ENCODE assay signal across 8 cellular contexts in genomic region chr5:151214614-151215545, GRCh38. TPM values are rescaled to one million over a fixed set of nuclear protein-coding genes. Genes with fewer than 3 reads are reported as not detected.
A peak's percentile ranks its signal among the peaks of the same experiment; 100 is the strongest.
DNase-seq lines count a peak whose midpoint lies in the region; ATAC-seq and TF ChIP-seq lines count a peak whose summit lies in the region.

No MANE protein-coding gene starts in this region.

- H3K36me3 Mint-ChIP-seq in activated CD8-positive, alpha-beta memory T cell treated with anti-CD3 and anti-CD28 coated beads, Interleukin-2, amount 10 ng/mL, durations not matched to agents 7 days and 5 days: peaks cover 48% of the 10 kb centered on the region

- no peak for TF ChIP-seq POLR2A in right lobe of liver (IDR thresholded peaks at IDR 0.05)

- WGBS in right lobe of liver (ENCODE audit: insufficient coverage, low coverage, low lambda C conversion rate, missing lambda C conversion rate): 40% methylated on average over 6 of the region's 10 CpGs

- H3K4me1 Mint-ChIP-seq in activated CD8-positive, alpha-beta memory T cell treated with anti-CD3 and anti-CD28 coated beads, Interleukin-2, amount 10 ng/mL, durations not matched to agents 7 days and 5 days: peaks cover 76% of the 10 kb centered on the region

- intact Hi-C loops in right lobe of liver (cut with DNase I): no loop called here

- peak overlapping the region; percentile 44 to 75 (median 57) for H3K27ac ChIP-seq in right lobe of liver
- H3K27ac ChIP-seq in RWPE1: no peak overlapping the region

- no peaks in the 10 kb centered on the region for H3K27me3 Mint-ChIP-seq in activated CD8-positive, alpha-beta memory T cell treated with anti-CD3 and anti-CD28 coated beads, Interleukin-2, amount 10 ng/mL, durations not matched to agents 7 days and 5 days

- H3K9me3 ChIP-seq in right lobe of liver: no peaks in the 10 kb centered on the region

- H3K36me3 ChIP-seq in right lobe of liver: no peaks in the 10 kb centered on the region

- H3K4me1 ChIP-seq in right lobe of liver: peaks cover 0 to 22% (median 0%) of the 10 kb centered on the region in 4 donors

- POLR2A ChIA-PET in RWPE1 (lab: Yijun Ruan, JAX; ENCODE audit: low non-redundant PET): interaction anchor here (0.5 to 0.6 kb wide), 2 partner anchors 169 to 729 kb away, joined by 3 read pairs; no protein-coding TSS in a partner anchor

- peak overlapping the region; percentile 98 for H3K27ac Mint-ChIP-seq in activated CD8-positive, alpha-beta memory T cell treated with anti-CD3 and anti-CD28 coated beads, Interleukin-2, amount 10 ng/mL, durations not matched to agents 7 days and 5 days

- TF ChIP-seq CTCF in right lobe of liver (IDR thresholded peaks at IDR 0.05) (no peak), RWPE1 (conservative IDR thresholded peaks at IDR 0.05; ENCODE audit: low read depth) (no peak)

- CTCF ChIA-PET in activated CD8-positive, alpha-beta memory T cell treated with anti-CD3 and anti-CD28 coated beads, Interleukin-2, amount 10 ng/mL, durations not matched to agents 7 days and 5 days (lab: Charles Lee): interaction anchor here (0.8 to 5.4 kb wide), 15 partner anchors 9 to 99 kb away, joined by 3 to 29 read pairs (median 6); partner anchors contain the start of genes ANXA6, CCDC69 and GM2A
- CTCF ChIA-PET in RWPE1 (lab: Yijun Ruan, JAX): interaction anchor here (0.6 to 1.5 kb wide), 4 partner anchors 10 to 309 kb away, joined by 3 to 4 read pairs (median 3); no protein-coding TSS in a partner anchor

- no peaks in the 10 kb centered on the region for H3K9me3 Mint-ChIP-seq in activated CD8-positive, alpha-beta memory T cell treated with anti-CD3 and anti-CD28 coated beads, Interleukin-2, amount 10 ng/mL, durations not matched to agents 7 days and 5 days (ENCODE audit: low read depth)

- ATAC-seq in HG03342 (IDR thresholded peaks at IDR 0.05; ENCODE audit: unreplicated experiment): peak; percentile 57
- peak; percentile 47 for ATAC-seq in activated CD8-positive, alpha-beta memory T cell treated with anti-CD3 and anti-CD28 coated beads, Interleukin-2, amount 10 ng/mL, durations not matched to agents 7 days and 5 days
- ATAC-seq in right lobe of liver: peak; percentile 32 to 69 (median 53)

- H3K4me3 ChIP-seq in right lobe of liver: no peak overlapping the region

- DNase-seq in CD1c-positive myeloid dendritic cell (ENCODE audit: extremely low spot score) (peak; percentile 91), GM19240 (ENCODE audit: insufficient read length, low spot score) (peak; percentile 69), right lobe of liver (peak in 1 of 3 donors; percentile 52), RWPE1 (ENCODE audit: low spot score) (no peak), HT-29 (ENCODE audit: low spot score) (no peak), AG20443 (ENCODE audit: low spot score) (no peak)
- DNase-seq in activated CD8-positive, alpha-beta memory T cell treated with anti-CD3 and anti-CD28 coated beads, Interleukin-2, amount 10 ng/mL, durations not matched to agents 7 days and 5 days: peak; percentile 92

- H3K27me3 ChIP-seq in right lobe of liver: no peaks in the 10 kb centered on the region

- peak overlapping the region; percentile 86 for H3K4me3 Mint-ChIP-seq in activated CD8-positive, alpha-beta memory T cell treated with anti-CD3 and anti-CD28 coated beads, Interleukin-2, amount 10 ng/mL, durations not matched to agents 7 days and 5 days

RNA-seq across cellular contexts. Expression of gene CCDC69, which starts 9.0 kb away (rescaled TPM):
- 10 to 100 TPM; 73.1 to 89.1 TPM for total RNA-seq in activated CD8-positive, alpha-beta memory T cell treated with anti-CD3 and anti-CD28 coated beads, Interleukin-2, amount 10 ng/mL, durations not matched to agents 7 days and 5 days
- 10 to 100 TPM; 11.8 to 30.9 (median 22.9) TPM for total RNA-seq in right lobe of liver
- 0.33 and 0.50 TPM in 2 replicates for total RNA-seq in HT-29 (2014; rRNA removed; shearing (Covaris generic))

RNA-seq across cellular contexts. Expression of gene GM2A, which starts 38.1 kb away (rescaled TPM):
- 10 to 100 TPM; 13.4 to 18.7 TPM for total RNA-seq in activated CD8-positive, alpha-beta memory T cell treated with anti-CD3 and anti-CD28 coated beads, Interleukin-2, amount 10 ng/mL, durations not matched to agents 7 days and 5 days
- 10 to 100 TPM; 11.7 to 23.6 (median 20.3) TPM for total RNA-seq in right lobe of liver
- total RNA-seq in HT-29 (2014; rRNA removed; shearing (Covaris generic)): 13.0 and 14.7 TPM in 2 replicates

RNA-seq across cellular contexts. Expression of gene ANXA6, which starts 57.3 kb away (rescaled TPM):
- total RNA-seq in activated CD8-positive, alpha-beta memory T cell treated with anti-CD3 and anti-CD28 coated beads, Interleukin-2, amount 10 ng/mL, durations not matched to agents 7 days and 5 days: 100 to 1,000 TPM; 623 to 640 TPM
- 100 to 1,000 TPM; 143 to 236 (median 165) TPM for total RNA-seq in right lobe of liver
- total RNA-seq in HT-29 (2014; rRNA removed; shearing (Covaris generic)): 3.6 and 5.3 TPM in 2 replicates

Comparison
In these comparisons a context has a peak if more than half of its experiments do, and no peak if none do; other contexts are left out.
1. DNase-seq: peak in CD1c-positive myeloid dendritic cell (single experiment), GM19240 (single experiment) and activated CD8-positive, alpha-beta memory T cell treated with anti-CD3 and anti-CD28 coated beads, Interleukin-2, amount 10 ng/mL, durations not matched to agents 7 days and 5 days (single experiment); none in RWPE1 (single experiment), HT-29 (single experiment) and AG20443 (single experiment).
2. RNA of gene ANXA6, which starts 57.3 kb away (total RNA-seq): 623 to 640 TPM in activated CD8-positive, alpha-beta memory T cell treated with anti-CD3 and anti-CD28 coated beads, Interleukin-2, amount 10 ng/mL, durations not matched to agents 7 days and 5 days and 143 to 236 TPM in right lobe of liver; 3.6 to 5.3 TPM in HT-29; every median in the first group is over 10 times any median in the second.
3. Peak in every context shown above with its lines, with median percentiles within 50 percentile points of each other: ATAC-seq.